8 cellular contexts compared by ENCODE assay signal in genomic region chr14:89701079-89702043, GRCh38.
A peak's percentile ranks its signal among the peaks of the same experiment; 100 is the strongest.
DNase-seq lines count a peak whose midpoint lies in the region; ATAC-seq, FAIRE-seq and TF ChIP-seq lines count a peak whose summit lies in the region.

No MANE protein-coding gene starts in this region.

- H3K4me1 ChIP-seq in HepG2 (ENCODE audit: insufficient read depth, low read length) = peaks cover 13% of the 10 kb centered on the region

- no peak overlapping the region for H2AFZ ChIP-seq in HepG2 (ENCODE audit: low read length)

- FAIRE-seq in HepG2 (lab: Jason Lieb, UNC) = no peak

- DNase-seq in NCI-H187 (lab: John Stamatoyannopoulos, UW) (peak; percentile 67 to 68), NCI-H187 treated with DMSO at 0.1 percent for 48 hours (lab: John Stamatoyannopoulos, UW) (no peak), NCI-H345 (lab: John Stamatoyannopoulos, UW) (peak; percentile 84), HepG2 (ENCODE audit: low spot score) (peak; percentile 34)
- DNase-seq in activated CD4-positive, alpha-beta T cell treated with anti-CD3 and anti-CD28 coated beads, Interleukin-2, amount 10 ng/mL, durations not matched to agents 7 days and 5 days = peak; percentile 86
- peak; percentile 81 for DNase-seq in stimulated activated CD4-positive, alpha-beta T cell treated with anti-CD3 and anti-CD28 coated beads, Interleukin-2, amount 100 ng/mL, for 48 hours

- peak overlapping the region; percentile 85 for H3K4me2 ChIP-seq in HepG2 (ENCODE audit: low read depth, low read length)

- in situ Hi-C loops in HepG2 (cut with HindIII; ENCODE audit: extremely low pct_ligation_motif_present, low pct_unique_long_range_greater_than_20kb) = no loop called here

- H3K79me2 ChIP-seq in HepG2 (ENCODE audit: insufficient read depth, low read length) = no peaks in the 10 kb centered on the region

- H3K9ac ChIP-seq in HepG2 (ENCODE audit: insufficient read depth, low read depth, low read length) = peak overlapping the region; percentile 43; the same call in 1 of the 2 replicates

- TF ChIP-seq CTCF in HepG2 (CRISPR knock-in tag; IDR thresholded peaks at IDR 0.05) = no peak

- H3K27ac Mint-ChIP-seq in activated CD4-positive, alpha-beta T cell treated with anti-CD3 and anti-CD28 coated beads, Interleukin-2, amount 10 ng/mL, durations not matched to agents 7 days and 5 days = peak overlapping the region; percentile 88
- peak overlapping the region; percentile 66 for H3K27ac Mint-ChIP-seq in dendritic cell treated with granulocyte-macrophage colony-stimulating factor and Interleukin-4, amounts not matched to agents 40 ng/mL and 50 ng/mL, for 4 days

- no peak overlapping the region for H3K27ac ChIP-seq in HepG2 (ENCODE audit: extremely low read length, insufficient read depth, low read length)

- TF ChIP-seq RAD21 in HepG2 (CRISPR knock-in tag; IDR thresholded peaks at IDR 0.05) = no peak

- TF ChIP-seq EP300 in HepG2 (IDR thresholded peaks at IDR 0.05; ENCODE audit: low read depth in 2 of 2, low read length in 2 of 2) (no peak), HepG2 (CRISPR knock-in tag; IDR thresholded peaks at IDR 0.05; ENCODE audit: borderline replicate concordance) (no peak)

- no TSS peak for BruUV-seq in HepG2 (replicated peaks; lab: Mats Ljungman, UMichigan)

- H3K36me3 Mint-ChIP-seq in activated CD4-positive, alpha-beta T cell treated with anti-CD3 and anti-CD28 coated beads, Interleukin-2, amount 10 ng/mL, durations not matched to agents 7 days and 5 days (ENCODE audit: low read depth) = peaks cover 22% of the 10 kb centered on the region
- no peaks in the 10 kb centered on the region for H3K36me3 Mint-ChIP-seq in dendritic cell treated with granulocyte-macrophage colony-stimulating factor and Interleukin-4, amounts not matched to agents 40 ng/mL and 50 ng/mL, for 4 days (ENCODE audit: low read depth)

- TF ChIP-seq POLR2A in HepG2 (IDR thresholded peaks at IDR 0.05; ENCODE audit: insufficient read depth in 1 of 2, low read depth in 2 of 2, low read length in 2 of 2) = no peak

- peak overlapping the region; percentile 71 for H3K4me3 Mint-ChIP-seq in activated CD4-positive, alpha-beta T cell treated with anti-CD3 and anti-CD28 coated beads, Interleukin-2, amount 10 ng/mL, durations not matched to agents 7 days and 5 days
- H3K4me3 Mint-ChIP-seq in dendritic cell treated with granulocyte-macrophage colony-stimulating factor and Interleukin-4, amounts not matched to agents 40 ng/mL and 50 ng/mL, for 4 days = peak overlapping the region; percentile 59

- H3K9me3 ChIP-seq in HepG2 (ENCODE audit: low read length) = 0 out of 2 replicates have a peak, but pooled peaks cover 5% of the 10 kb centered on the region

- no peaks in the 10 kb centered on the region for H3K36me3 ChIP-seq in HepG2 (replicated peaks in 1 of 2; ENCODE audit: control insufficient read depth in 1 of 2, insufficient read depth in 2 of 2, low read length in 2 of 2)

- CTCF ChIA-PET in activated CD4-positive, alpha-beta T cell treated with anti-CD3 and anti-CD28 coated beads, Interleukin-2, amount 10 ng/mL, durations not matched to agents 7 days and 5 days (lab: Charles Lee) = interaction anchor here (1.1 to 1.7 kb wide), 3 partner anchors 16 to 20 kb away, joined by 3 to 4 read pairs (median 4); no protein-coding TSS in a partner anchor
- CTCF ChIA-PET in HepG2 (lab: Yijun Ruan, JAX; ENCODE audit: low intra/inter-chr PET ratio, low total read pairs) = no interaction called here

- H3K27me3 ChIP-seq in HepG2 (ENCODE audit: control insufficient read depth in 1 of 2, insufficient read depth in 2 of 2, low read length in 2 of 2) = peaks cover 0 to 15% of the 10 kb centered on the region in 2 experiments; a peak in 2 of 5 replicates

- ATAC-seq in HG03095 (IDR thresholded peaks at IDR 0.05; ENCODE audit: unreplicated experiment) (peak; percentile 83), HepG2 (peak; percentile 77)

- intact Hi-C loops in dendritic cell treated with granulocyte-macrophage colony-stimulating factor and Interleukin-4, amounts not matched to agents 40 ng/mL and 50 ng/mL, for 4 days (cut with micrococcal nuclease) = no loop called here
- intact Hi-C loops in HepG2 (cut with micrococcal nuclease; ENCODE audit: unreplicated experiment) = no loop called here

- 48% methylated on average over 26 of the region's 85 CpGs for WGBS in HepG2 (ENCODE audit: low lambda C conversion rate)

- H3K4me1 Mint-ChIP-seq in activated CD4-positive, alpha-beta T cell treated with anti-CD3 and anti-CD28 coated beads, Interleukin-2, amount 10 ng/mL, durations not matched to agents 7 days and 5 days = peaks cover 46% of the 10 kb centered on the region
- peaks cover 21% of the 10 kb centered on the region for H3K4me1 Mint-ChIP-seq in dendritic cell treated with granulocyte-macrophage colony-stimulating factor and Interleukin-4, amounts not matched to agents 40 ng/mL and 50 ng/mL, for 4 days (ENCODE audit: low read depth)

- POLR2A ChIA-PET in activated CD4-positive, alpha-beta T cell treated with anti-CD3 and anti-CD28 coated beads, Interleukin-2, amount 10 ng/mL, durations not matched to agents 7 days and 5 days (lab: Charles Lee) = no interaction called here
- POLR2A ChIA-PET in HepG2 (lab: Yijun Ruan, JAX) = no interaction called here

- H3K9me3 Mint-ChIP-seq in activated CD4-positive, alpha-beta T cell treated with anti-CD3 and anti-CD28 coated beads, Interleukin-2, amount 10 ng/mL, durations not matched to agents 7 days and 5 days = peaks cover 36% of the 10 kb centered on the region
- H3K9me3 Mint-ChIP-seq in dendritic cell treated with granulocyte-macrophage colony-stimulating factor and Interleukin-4, amounts not matched to agents 40 ng/mL and 50 ng/mL, for 4 days = peaks cover 15% of the 10 kb centered on the region

- no peaks in the 10 kb centered on the region for H4K20me1 ChIP-seq in HepG2 (ENCODE audit: insufficient read depth, low read length)

- H3K4me3 ChIP-seq in HepG2 (replicated peaks in 1 of 3; ENCODE audit: insufficient read depth in 1 of 3, low read depth in 2 of 3, low read length in 3 of 3) = peak overlapping the region; percentile 42 to 72 (median 50); a peak in 5 of 6 replicates

- no peaks in the 10 kb centered on the region for H3K27me3 Mint-ChIP-seq in activated CD4-positive, alpha-beta T cell treated with anti-CD3 and anti-CD28 coated beads, Interleukin-2, amount 10 ng/mL, durations not matched to agents 7 days and 5 days
- no peaks in the 10 kb centered on the region for H3K27me3 Mint-ChIP-seq in dendritic cell treated with granulocyte-macrophage colony-stimulating factor and Interleukin-4, amounts not matched to agents 40 ng/mL and 50 ng/mL, for 4 days

TF ChIP-seq in HepG2, 621 proteins besides CTCF, POLR2A, EP300 and RAD21 (continues in another document):
- TF ChIP-seq HOXA7 (CRISPR knock-in tag; IDR thresholded peaks at IDR 0.05) (no peak), ZNF362 (CRISPR knock-in tag; IDR thresholded peaks at IDR 0.05; ENCODE audit: borderline replicate concordance) (no peak; the same call in 1 of the 2 replicates), NR2F1 (CRISPR knock-in tag; IDR thresholded peaks at IDR 0.05) (no peak), NR3C1 (CRISPR knock-in tag; IDR thresholded peaks at IDR 0.05) (no peak), ZNF564 (CRISPR knock-in tag; IDR thresholded peaks at IDR 0.05) (no peak), SIX4 (CRISPR knock-in tag; IDR thresholded peaks at IDR 0.05) (no peak), HOXA5 (CRISPR knock-in tag; IDR thresholded peaks at IDR 0.05) (no peak), ZNF703 (CRISPR knock-in tag; IDR thresholded peaks at IDR 0.05; ENCODE audit: borderline replicate concordance) (no peak), ZNF496 (CRISPR knock-in tag; IDR thresholded peaks at IDR 0.05; ENCODE audit: insufficient replicate concordance) (no peak), YEATS4 (CRISPR knock-in tag; IDR thresholded peaks at IDR 0.05; ENCODE audit: borderline replicate concordance) (no peak), ZNF691 (CRISPR knock-in tag; IDR thresholded peaks at IDR 0.05; ENCODE audit: borderline replicate concordance, low read depth) (no peak), ZNF367 (CRISPR knock-in tag; IDR thresholded peaks at IDR 0.05; ENCODE audit: borderline replicate concordance) (no peak), MTF1 (CRISPR knock-in tag; IDR thresholded peaks at IDR 0.05) (no peak), KAT7 (CRISPR knock-in tag; IDR thresholded peaks at IDR 0.05; ENCODE audit: borderline replicate concordance) (no peak), MZF1 (CRISPR knock-in tag; IDR thresholded peaks at IDR 0.05; ENCODE audit: borderline replicate concordance) (no peak), HNF4A (CRISPR knock-in tag; IDR thresholded peaks at IDR 0.05) (no peak), SMAD1 (CRISPR knock-in tag; IDR thresholded peaks at IDR 0.05; ENCODE audit: borderline replicate concordance, low read depth) (no peak), MAFK (conservative IDR thresholded peaks at IDR 0.05 in 1 of 2, IDR thresholded peaks at IDR 0.05 in 1 of 2; ENCODE audit: low read length in 2 of 2) (no peak), SALL1 (CRISPR knock-in tag; IDR thresholded peaks at IDR 0.05) (peak; percentile 61; the same call in 1 of the 2 replicates), PPARG (CRISPR knock-in tag; conservative IDR thresholded peaks at IDR 0.05) (peak; percentile 99), FOXM1 (CRISPR knock-in tag; IDR thresholded peaks at IDR 0.05) (no peak), POGZ (CRISPR knock-in tag; IDR thresholded peaks at IDR 0.05) (peak; percentile 49), ZNF180 (CRISPR knock-in tag; IDR thresholded peaks at IDR 0.05; ENCODE audit: borderline replicate concordance, low read depth) (no peak), EEA1 (CRISPR knock-in tag; IDR thresholded peaks at IDR 0.05; ENCODE audit: borderline replicate concordance) (peak; percentile 60; the same call in 1 of the 2 replicates), RFXANK (CRISPR knock-in tag; IDR thresholded peaks at IDR 0.05) (no peak)
